In genomic region chr1:153122831-153123421, GRCh38 we compare ENCODE assay signal across 10 cellular contexts. TPM values are rescaled to one million over a fixed set of nuclear protein-coding genes. Genes with fewer than 3 reads are reported as not detected.
A peak's percentile ranks its signal among the peaks of the same experiment; 100 is the strongest.
DNase-seq lines count a peak whose midpoint lies in the region; ATAC-seq and TF ChIP-seq lines count a peak whose summit lies in the region.
"Had no signal": no experiment of that assay in that cellular context is flagged by ENCODE, and none has a peak within 500 bp of the region (broad histone marks: within the 10 kb centered on the region; RNA-seq: fewer than 3 reads in every experiment).

No MANE protein-coding gene starts in this region.

- H3K27me3 ChIP-seq in BLaER1 treated with 17β-estradiol and CSF1 and Interleukin-3, amounts not matched to agents 10 nM and 100 nM, result no peaks in the 10 kb centered on the region
- peaks cover 0 to 4% (median 0%) of the 10 kb centered on the region in 45 donors for H3K27me3 ChIP-seq in dorsolateral prefrontal cortex
- H3K27me3 ChIP-seq: gastroesophageal sphincter had no signal

- H3K9me3 Mint-ChIP-seq in activated CD8-positive, alpha-beta memory T cell treated with anti-CD3 and anti-CD28 coated beads, Interleukin-2, amount 10 ng/mL, durations not matched to agents 7 days and 5 days (ENCODE audit: low read depth), result no peaks in the 10 kb centered on the region

- H3K27ac Mint-ChIP-seq in activated CD8-positive, alpha-beta memory T cell treated with anti-CD3 and anti-CD28 coated beads, Interleukin-2, amount 10 ng/mL, durations not matched to agents 7 days and 5 days, result no peak overlapping the region

- DNase-seq in HT1080 (ENCODE audit: low read depth) (peak; percentile 61), NCI-H526 treated with DMSO at 0.1 percent for 48 hours (lab: John Stamatoyannopoulos, UW) (peak; percentile 79), iPS DF 19.7 (ENCODE audit: low read depth, low spot score) (peak; percentile 95), KG1 (lab: John Stamatoyannopoulos, UW) (no peak), dorsolateral prefrontal cortex (no peak)
- DNase-seq in activated CD8-positive, alpha-beta memory T cell treated with anti-CD3 and anti-CD28 coated beads, Interleukin-2, amount 10 ng/mL, durations not matched to agents 7 days and 5 days, result no peak
- no peak for DNase-seq in stimulated activated CD4-positive, alpha-beta T cell treated with anti-CD3 and anti-CD28 coated beads, Interleukin-4, amount 100 ng/mL, for 1 hour

- H3K4me3 Mint-ChIP-seq in activated CD8-positive, alpha-beta memory T cell treated with anti-CD3 and anti-CD28 coated beads, Interleukin-2, amount 10 ng/mL, durations not matched to agents 7 days and 5 days, result no peak overlapping the region

- no peak for ATAC-seq in activated CD8-positive, alpha-beta memory T cell treated with anti-CD3 and anti-CD28 coated beads, Interleukin-2, amount 10 ng/mL, durations not matched to agents 7 days and 5 days
- ATAC-seq: gastroesophageal sphincter had no signal

- peaks cover 0 to 6% (median 0%) of the 10 kb centered on the region in 11 experiments; a peak in 3 of 22 replicates for H3K36me3 ChIP-seq in BLaER1 treated with 17β-estradiol and CSF1 and Interleukin-3, amounts not matched to agents 10 nM and 100 nM
- H3K36me3 ChIP-seq: gastroesophageal sphincter, neutrophil had no signal

- CTCF ChIA-PET in activated CD8-positive, alpha-beta memory T cell treated with anti-CD3 and anti-CD28 coated beads, Interleukin-2, amount 10 ng/mL, durations not matched to agents 7 days and 5 days (lab: Charles Lee), result no interaction called here

- peak overlapping the region in 6 of 11 experiments; percentile 0 to 76 (median 62); a peak in 11 of 22 replicates for H3K9ac ChIP-seq in BLaER1 treated with 17β-estradiol and CSF1 and Interleukin-3, amounts not matched to agents 10 nM and 100 nM

- H3K36me3 Mint-ChIP-seq in activated CD8-positive, alpha-beta memory T cell treated with anti-CD3 and anti-CD28 coated beads, Interleukin-2, amount 10 ng/mL, durations not matched to agents 7 days and 5 days, result no peaks in the 10 kb centered on the region

- peak overlapping the region in 1 of 10 experiments; percentile 13; a peak in 1 of 20 replicates for H3K4me3 ChIP-seq in BLaER1 treated with 17β-estradiol and CSF1 and Interleukin-3, amounts not matched to agents 10 nM and 100 nM
- no peak overlapping the region for H3K4me3 ChIP-seq in dorsolateral prefrontal cortex
- H3K4me3 ChIP-seq: gastroesophageal sphincter had no signal

- peaks cover 23 to 40% (median 35%) of the 10 kb centered on the region in 11 experiments for H3K9me3 ChIP-seq in BLaER1 treated with 17β-estradiol and CSF1 and Interleukin-3, amounts not matched to agents 10 nM and 100 nM (replicated peaks in 1 of 11)
- H3K9me3 ChIP-seq: neutrophil had no signal

- peak overlapping the region in 9 of 11 experiments; percentile 40 to 83 (median 67); a peak in 18 of 22 replicates for H3K4me2 ChIP-seq in BLaER1 treated with 17β-estradiol and CSF1 and Interleukin-3, amounts not matched to agents 10 nM and 100 nM

- peaks cover 16% of the 10 kb centered on the region for H3K27me3 Mint-ChIP-seq in activated CD8-positive, alpha-beta memory T cell treated with anti-CD3 and anti-CD28 coated beads, Interleukin-2, amount 10 ng/mL, durations not matched to agents 7 days and 5 days

- no peak for TF ChIP-seq CTCF in dorsolateral prefrontal cortex (IDR thresholded peaks at IDR 0.05 in 54 of 56, conservative IDR thresholded peaks at IDR 0.05 in 2 of 56; ENCODE audit: low read depth in 1 of 56, partially characterized antibody in 56 of 56)

- H4K20me1 ChIP-seq in BLaER1 treated with 17β-estradiol and CSF1 and Interleukin-3, amounts not matched to agents 10 nM and 100 nM, result no peaks in the 10 kb centered on the region

- intact Hi-C loops in dorsolateral prefrontal cortex (cut with DNase I), result no loop called here

- H3K27ac ChIP-seq in BLaER1 treated with 17β-estradiol and CSF1 and Interleukin-3, amounts not matched to agents 10 nM and 100 nM, result peak overlapping the region in 6 of 11 experiments; percentile 30 to 88 (median 73); a peak in 11 of 22 replicates
- no peak overlapping the region for H3K27ac ChIP-seq in dorsolateral prefrontal cortex
- H3K27ac ChIP-seq: gastroesophageal sphincter, neutrophil had no signal

- peaks cover 0 to 41% (median 22%) of the 10 kb centered on the region in 10 experiments; a peak in 16 of 20 replicates for H3K4me1 ChIP-seq in BLaER1 treated with 17β-estradiol and CSF1 and Interleukin-3, amounts not matched to agents 10 nM and 100 nM
- H3K4me1 ChIP-seq: gastroesophageal sphincter had no signal

- no peaks in the 10 kb centered on the region for H3K4me1 Mint-ChIP-seq in activated CD8-positive, alpha-beta memory T cell treated with anti-CD3 and anti-CD28 coated beads, Interleukin-2, amount 10 ng/mL, durations not matched to agents 7 days and 5 days

RNA-seq across cellular contexts. Expression of gene SPRR2F, which starts 9.6 kb away (rescaled TPM):
- not detected in 2 replicates for total RNA-seq in HT1080 (2014; rRNA removed; shearing (Covaris generic))
- not detected in 2 replicates for polyA plus RNA-seq in HT1080 (2015; cell fraction: cytosol; rRNA removed)
- not detected in 2 replicates for polyA plus RNA-seq in HT1080 (2015; cell fraction: nucleus; rRNA removed)
- not detected for total RNA-seq in activated CD8-positive, alpha-beta memory T cell treated with anti-CD3 and anti-CD28 coated beads, Interleukin-2, amount 10 ng/mL, durations not matched to agents 7 days and 5 days
- not detected for total RNA-seq in dorsolateral prefrontal cortex

RNA-seq across cellular contexts. Expression of gene SPRR2G, which starts 27.8 kb away (rescaled TPM):
- total RNA-seq in HT1080 (2014; rRNA removed; shearing (Covaris generic)), result not detected in 2 replicates
- polyA plus RNA-seq in HT1080 (2015; cell fraction: cytosol; rRNA removed), result not detected in 2 replicates
- not detected in 2 replicates for polyA plus RNA-seq in HT1080 (2015; cell fraction: nucleus; rRNA removed)
- not detected for total RNA-seq in activated CD8-positive, alpha-beta memory T cell treated with anti-CD3 and anti-CD28 coated beads, Interleukin-2, amount 10 ng/mL, durations not matched to agents 7 days and 5 days
- total RNA-seq in dorsolateral prefrontal cortex, result 1 to 10 TPM in 1 of 120 experiments, under 1 TPM in 4, not detected in 115; 0.76 to 1.3 (median 0.96) TPM
- total RNA-seq: gastroesophageal sphincter had no signal

RNA-seq across cellular contexts. Expression of gene SPRR2E, which starts 28.6 kb away (rescaled TPM):
- not detected in 2 replicates for total RNA-seq in HT1080 (2014; rRNA removed; shearing (Covaris generic))
- not detected in 2 replicates for polyA plus RNA-seq in HT1080 (2015; cell fraction: cytosol; rRNA removed)
- polyA plus RNA-seq in HT1080 (2015; cell fraction: nucleus; rRNA removed), result not detected in 2 replicates
- total RNA-seq in activated CD8-positive, alpha-beta memory T cell treated with anti-CD3 and anti-CD28 coated beads, Interleukin-2, amount 10 ng/mL, durations not matched to agents 7 days and 5 days, result not detected
- total RNA-seq in dorsolateral prefrontal cortex, result not detected

RNA-seq across cellular contexts. Expression of gene SPRR2B, which starts 51.5 kb away (rescaled TPM):
- total RNA-seq in HT1080 (2014; rRNA removed; shearing (Covaris generic)), result not detected in 2 replicates
- not detected in 2 replicates for polyA plus RNA-seq in HT1080 (2015; cell fraction: cytosol; rRNA removed)
- not detected in 2 replicates for polyA plus RNA-seq in HT1080 (2015; cell fraction: nucleus; rRNA removed)
- not detected for total RNA-seq in activated CD8-positive, alpha-beta memory T cell treated with anti-CD3 and anti-CD28 coated beads, Interleukin-2, amount 10 ng/mL, durations not matched to agents 7 days and 5 days
- not detected for total RNA-seq in dorsolateral prefrontal cortex
- total RNA-seq: gastroesophageal sphincter had no signal

Comparison
In these comparisons a context has a peak if more than half of its experiments do, and no peak if none do; other contexts are left out.
1. H3K27ac ChIP-seq: peak in BLaER1 treated with 17β-estradiol and CSF1 and Interleukin-3, amounts not matched to agents 10 nM and 100 nM (6 of 11); none in dorsolateral prefrontal cortex (0 of 59).
2. DNase-seq: peak in HT1080 (single experiment), NCI-H526 treated with DMSO at 0.1 percent for 48 hours (single experiment) and iPS DF 19.7 (single experiment); none in KG1 (single experiment), activated CD8-positive, alpha-beta memory T cell treated with anti-CD3 and anti-CD28 coated beads, Interleukin-2, amount 10 ng/mL, durations not matched to agents 7 days and 5 days (single experiment), stimulated activated CD4-positive, alpha-beta T cell treated with anti-CD3 and anti-CD28 coated beads, Interleukin-4, amount 100 ng/mL, for 1 hour (single experiment) and dorsolateral prefrontal cortex (0 of 10).